10 cellular contexts compared by ENCODE assay signal in genomic region chr3:175940881-175941280, GRCh38.
DNase-seq lines count a peak whose midpoint lies in the region; ATAC-seq and TF ChIP-seq lines count a peak whose summit lies in the region.
"Had no signal": no experiment of that assay in that cellular context is flagged by ENCODE, and none has a peak within 500 bp of the region (broad histone marks: within the 10 kb centered on the region; RNA-seq: fewer than 3 reads in every experiment).

No MANE protein-coding gene starts in this region.

- no peaks in the 10 kb centered on the region for H3K27me3 Mint-ChIP-seq in CD8-positive, alpha-beta T cell (ENCODE audit: low read depth)
- H3K27me3 Mint-ChIP-seq: activated CD4-positive, alpha-beta T cell treated with anti-CD3 and anti-CD28 coated beads, Interleukin-2, amount 10 ng/mL, durations not matched to agents 24 days and 14 days had no signal

- H3K4me2 ChIP-seq in DND-41 (ENCODE audit: insufficient read depth, low read length) = no peak overlapping the region

- H3K4me3 ChIP-seq in DND-41 (ENCODE audit: low read depth in 1 of 2, low read length in 2 of 2) = no peak overlapping the region
- no peak overlapping the region for H3K4me3 ChIP-seq in CD8-positive, alpha-beta T cell (ENCODE audit: low read depth, low read length)

- no peaks in the 10 kb centered on the region for H3K36me3 Mint-ChIP-seq in CD8-positive, alpha-beta T cell

- no peak overlapping the region for H3K27ac Mint-ChIP-seq in CD8-positive, alpha-beta T cell
- H3K27ac Mint-ChIP-seq: activated CD4-positive, alpha-beta T cell treated with anti-CD3 and anti-CD28 coated beads, Interleukin-2, amount 10 ng/mL, durations not matched to agents 24 days and 14 days had no signal

- peak; percentile 10 for TF ChIP-seq CTCF in DND-41 (IDR thresholded peaks at IDR 0.05; ENCODE audit: borderline replicate concordance, extremely low read depth, low read length, poor library complexity, severe bottlenecking)
- TF ChIP-seq CTCF in CD8-positive, alpha-beta T cell (IDR thresholded peaks at IDR 0.05) = no peak

- CTCF ChIA-PET in CD8-positive, alpha-beta T cell (lab: Charles Lee) = no interaction called here

- DNase-seq in DND-41 (no peak), NCI-H1048 (lab: John Stamatoyannopoulos, UW) (peak; percentile 53), iPS DF 4.7 (ENCODE audit: extremely low read depth, low spot score) (peak; percentile 80), mucosa of gallbladder (ENCODE audit: low spot score) (no peak)
- no peak for DNase-seq in CD8-positive, alpha-beta T cell
- DNase-seq: activated CD4-positive, alpha-beta T cell treated with anti-CD3 and anti-CD28 coated beads, Interleukin-2, amount 10 ng/mL, durations not matched to agents 24 days and 14 days; DMS79 treated with DMSO at 0.1 percent for 48 hours had no signal

- H3K27me3 ChIP-seq in DND-41 (ENCODE audit: insufficient read depth, low read length, poor library complexity) = no peaks in the 10 kb centered on the region
- H3K27me3 ChIP-seq in CD8-positive, alpha-beta T cell (ENCODE audit: insufficient read depth, low read length) = no peaks in the 10 kb centered on the region

- H3K9me3 ChIP-seq in DND-41 (ENCODE audit: insufficient read depth, low read length, severe bottlenecking) = no peaks in the 10 kb centered on the region
- H3K9me3 ChIP-seq in CD8-positive, alpha-beta T cell (ENCODE audit: low read length) = no peaks in the 10 kb centered on the region

- H3K27ac ChIP-seq in DND-41 (ENCODE audit: low read length) = no peak overlapping the region
- H3K27ac ChIP-seq in CD8-positive, alpha-beta T cell (ENCODE audit: low read depth, low read length) = no peak overlapping the region

- ATAC-seq in DND-41 (ENCODE audit: insufficient read depth, low read depth) (no peak), GM21786 (IDR thresholded peaks at IDR 0.05; ENCODE audit: unreplicated experiment) (peak; percentile 49), GM19395 (IDR thresholded peaks at IDR 0.05; ENCODE audit: unreplicated experiment) (no peak), GM18498 (IDR thresholded peaks at IDR 0.05; ENCODE audit: unreplicated experiment) (no peak)
- ATAC-seq in CD8-positive, alpha-beta T cell = no peak

- no peaks in the 10 kb centered on the region for H4K20me1 ChIP-seq in DND-41 (ENCODE audit: insufficient read depth, low read length)

- peaks cover 29% of the 10 kb centered on the region for H3K9me3 Mint-ChIP-seq in CD8-positive, alpha-beta T cell

- no peak overlapping the region for H3K4me3 Mint-ChIP-seq in CD8-positive, alpha-beta T cell
- H3K4me3 Mint-ChIP-seq: activated CD4-positive, alpha-beta T cell treated with anti-CD3 and anti-CD28 coated beads, Interleukin-2, amount 10 ng/mL, durations not matched to agents 24 days and 14 days had no signal

- H3K9ac ChIP-seq in DND-41 (ENCODE audit: low read depth, low read length) = no peak overlapping the region

- no peak overlapping the region for H2AFZ ChIP-seq in DND-41 (ENCODE audit: low read depth, low read length)

- H3K36me3 ChIP-seq in DND-41 (ENCODE audit: insufficient read depth, low read length) = no peaks in the 10 kb centered on the region
- no peaks in the 10 kb centered on the region for H3K36me3 ChIP-seq in CD8-positive, alpha-beta T cell (ENCODE audit: insufficient read depth, low read length)

- no peaks in the 10 kb centered on the region for H3K79me2 ChIP-seq in DND-41 (ENCODE audit: insufficient read depth, low read length)

- intact Hi-C loops in CD8-positive, alpha-beta T cell (cut with DNase I, micrococcal nuclease) = no loop called here

- POLR2A ChIA-PET in CD8-positive, alpha-beta T cell (lab: Charles Lee) = no interaction called here

- H3K4me1 ChIP-seq in DND-41 (ENCODE audit: insufficient read depth, low read length) = no peaks in the 10 kb centered on the region
- H3K4me1 ChIP-seq in CD8-positive, alpha-beta T cell (ENCODE audit: insufficient read depth, low read length) = no peaks in the 10 kb centered on the region

- no peaks in the 10 kb centered on the region for H3K4me1 Mint-ChIP-seq in CD8-positive, alpha-beta T cell (ENCODE audit: low read depth)
- H3K4me1 Mint-ChIP-seq: activated CD4-positive, alpha-beta T cell treated with anti-CD3 and anti-CD28 coated beads, Interleukin-2, amount 10 ng/mL, durations not matched to agents 24 days and 14 days had no signal

Comparison
In these comparisons a context has a peak if more than half of its experiments do, and no peak if none do; other contexts are left out.
1. DNase-seq: peak in NCI-H1048 (single experiment) and iPS DF 4.7 (single experiment); none in DND-41 (single experiment), CD8-positive, alpha-beta T cell (0 of 7) and mucosa of gallbladder (single experiment).